8 cellular contexts compared by ENCODE assay signal in the genomic region with DNA sequence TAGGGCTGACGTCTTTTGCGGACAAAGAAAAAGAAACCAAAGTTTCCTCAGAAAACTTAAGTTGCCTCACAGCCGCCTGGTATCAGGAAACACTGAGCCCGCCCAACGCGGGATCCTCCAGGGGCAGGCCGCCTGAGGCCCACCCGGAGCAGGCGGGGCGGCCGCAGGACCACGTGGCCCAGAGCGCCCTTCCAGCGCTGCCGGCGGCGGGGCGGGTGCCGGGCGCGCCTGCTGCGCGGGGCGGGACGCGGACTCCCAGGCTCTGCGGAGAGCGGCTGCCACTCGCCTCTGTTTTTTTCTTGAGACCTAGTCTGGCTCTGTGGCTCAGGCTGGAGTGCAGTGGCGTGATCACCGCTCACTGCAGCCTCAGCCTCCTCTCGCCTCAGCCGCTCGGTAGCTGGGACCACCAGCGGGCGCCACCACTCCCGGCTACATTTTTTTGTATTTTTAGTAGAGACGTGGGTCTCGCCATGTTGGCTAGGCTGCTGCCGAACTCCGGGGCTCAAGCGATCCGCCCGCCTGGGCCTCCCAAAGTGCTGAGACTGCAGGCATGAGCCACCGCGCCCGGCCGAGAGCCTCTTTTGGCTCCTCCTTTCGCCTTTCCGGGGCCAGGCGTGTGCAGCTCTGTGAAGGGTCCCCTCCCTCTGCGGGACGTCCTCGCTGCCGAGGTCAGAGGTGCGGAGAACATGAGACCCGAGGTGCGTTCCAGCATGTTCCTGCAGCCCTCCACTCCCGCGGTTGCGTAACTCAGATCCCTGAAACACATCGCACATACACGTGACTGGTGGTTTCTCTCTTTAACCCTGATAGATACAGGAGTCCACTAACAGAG. TPM values are rescaled to one million over a fixed set of nuclear protein-coding genes. Genes with fewer than 3 reads are reported as not detected.
A peak's percentile ranks its signal among the peaks of the same experiment; 100 is the strongest.
DNase-seq lines count a peak whose midpoint lies in the region; ATAC-seq and TF ChIP-seq lines count a peak whose summit lies in the region.

No MANE protein-coding gene starts in this region.

- no peaks in the 10 kb centered on the region for H4K20me1 ChIP-seq in PC-3 (ENCODE audit: low read length)

- POLR2A ChIA-PET in CD4-positive, alpha-beta memory T cell (lab: Charles Lee; ENCODE audit: partially characterized antibody), result interaction anchor here (0.6 to 4.9 kb wide), 14 partner anchors 10 to 157 kb away, joined by 3 to 106 read pairs (median 8); partner anchors contain the start of genes HNRNPF, ZNF239 and ZNF487
- POLR2A ChIA-PET in PC-3 (lab: Charles Lee; ENCODE audit: unreplicated experiment), result no interaction called here

- CTCF ChIA-PET in CD4-positive, alpha-beta memory T cell (lab: Charles Lee; ENCODE audit: partially characterized antibody), result interaction anchor here (0.7 to 2.7 kb wide), 7 partner anchors 11 to 31 kb away, joined by 3 to 18 read pairs (median 5); partner anchors contain the start of genes HNRNPF and ZNF487
- CTCF ChIA-PET in PC-3 (lab: Charles Lee), result no interaction called here

- ATAC-seq in GM19324 (IDR thresholded peaks at IDR 0.05; ENCODE audit: low FRiP score, unreplicated experiment), result peak; percentile 94
- peak; percentile 73 for ATAC-seq in HG03442 (IDR thresholded peaks at IDR 0.05; ENCODE audit: unreplicated experiment)
- peak; percentile 92 for ATAC-seq in PC-3
- peak; percentile 90 to 91 for ATAC-seq in activated T-cell treated with anti-CD3 and anti-CD28 coated beads, Interleukin-2, amount 50 U/mL, for 72 hours (replicated peaks in 1 of 2)
- ATAC-seq in stimulated activated memory B cell treated with anti-CD40 and anti-IgM and Interleukin-4, amounts not matched to agents 10 μg/mL and 1 μg/mL and 100 μg/mL, for 72 hours, result peak; percentile 92

- H3K9me2 ChIP-seq in PC-3 (replicated peaks; ENCODE audit: low read length), result no peaks in the 10 kb centered on the region

- peak overlapping the region; percentile 82 for H3K9ac ChIP-seq in PC-3 (ENCODE audit: low read length)

- peak in 2 of 4 donors; percentile 63 to 69 for TF ChIP-seq POLR2A in esophagus squamous epithelium (IDR thresholded peaks at IDR 0.05)

- BruUV-seq in PC-3 (replicated peaks; lab: Mats Ljungman, UMichigan), result no TSS peak

- no peaks in the 10 kb centered on the region for H3K36me3 ChIP-seq in CD4-positive, alpha-beta memory T cell (ENCODE audit: insufficient read depth, low read length)
- H3K36me3 ChIP-seq in PC-3 (ENCODE audit: low read depth, low read length) (no peaks in the 10 kb centered on the region), esophagus squamous epithelium (no peaks in the 10 kb centered on the region), muscle layer of duodenum (ENCODE audit: control insufficient read depth in 1 of 2, insufficient read depth in 2 of 2, low read length in 2 of 2) (no peaks in the 10 kb centered on the region)

- H3K36me3 Mint-ChIP-seq in CD4-positive, alpha-beta memory T cell, result peaks cover 0 to 1% of the 10 kb centered on the region in 2 donors
- peaks cover 1 to 7% of the 10 kb centered on the region in 2 donors for H3K36me3 Mint-ChIP-seq in activated T-cell treated with anti-CD3 and anti-CD28 coated beads, Interleukin-2, amount 50 U/mL, for 72 hours (ENCODE audit: insufficient read depth in 2 of 2)
- no peaks in the 10 kb centered on the region for H3K36me3 Mint-ChIP-seq in stimulated activated memory B cell treated with anti-CD40 and anti-IgM and Interleukin-4, amounts not matched to agents 10 μg/mL and 1 μg/mL and 100 μg/mL, for 72 hours

- H3K4me1 Mint-ChIP-seq in CD4-positive, alpha-beta memory T cell, result peaks cover 17 to 48% (median 31%) of the 10 kb centered on the region in 4 donors
- peaks cover 47% of the 10 kb centered on the region for H3K4me1 Mint-ChIP-seq in activated T-cell treated with anti-CD3 and anti-CD28 coated beads, Interleukin-2, amount 50 U/mL, for 72 hours (ENCODE audit: low read depth)
- H3K4me1 Mint-ChIP-seq in stimulated activated memory B cell treated with anti-CD40 and anti-IgM and Interleukin-4, amounts not matched to agents 10 μg/mL and 1 μg/mL and 100 μg/mL, for 72 hours, result peaks cover 40% of the 10 kb centered on the region

- DNase-seq in CD4-positive, alpha-beta memory T cell, result peak; percentile 82 to 90 (median 86)
- peak; percentile 74 for DNase-seq in PC-3
- DNase-seq in activated T-cell treated with anti-CD3 and anti-CD28 coated beads, Interleukin-2, amount 50 U/mL, for 72 hours, result peak; percentile 87 to 89
- peak; percentile 24 for DNase-seq in esophagus squamous epithelium (lab: John Stamatoyannopoulos, UW)

- H3K27ac Mint-ChIP-seq in CD4-positive, alpha-beta memory T cell, result peak overlapping the region; percentile 89 to 98 (median 97)
- H3K27ac Mint-ChIP-seq in activated T-cell treated with anti-CD3 and anti-CD28 coated beads, Interleukin-2, amount 50 U/mL, for 72 hours, result peak overlapping the region; percentile 99
- H3K27ac Mint-ChIP-seq in stimulated activated memory B cell treated with anti-CD40 and anti-IgM and Interleukin-4, amounts not matched to agents 10 μg/mL and 1 μg/mL and 100 μg/mL, for 72 hours, result peak overlapping the region; percentile 100

- peaks cover 7% of the 10 kb centered on the region for H3F3A ChIP-seq in PC-3 (ENCODE audit: low read length, unreplicated experiment)

- H3K9me3 ChIP-seq in CD4-positive, alpha-beta memory T cell (ENCODE audit: control insufficient read depth in 1 of 2, low read length in 2 of 2), result no peaks in the 10 kb centered on the region
- H3K9me3 ChIP-seq in PC-3 (ENCODE audit: low read length) (no peaks in the 10 kb centered on the region), esophagus squamous epithelium (no peaks in the 10 kb centered on the region), muscle layer of duodenum (ENCODE audit: control insufficient read depth in 1 of 2, low read length in 2 of 2) (no peaks in the 10 kb centered on the region)

- peak overlapping the region; percentile 91 for H3K4me2 ChIP-seq in PC-3 (ENCODE audit: low read length)

- no peaks in the 10 kb centered on the region for H3K9me3 Mint-ChIP-seq in CD4-positive, alpha-beta memory T cell
- no peaks in the 10 kb centered on the region for H3K9me3 Mint-ChIP-seq in activated T-cell treated with anti-CD3 and anti-CD28 coated beads, Interleukin-2, amount 50 U/mL, for 72 hours
- no peaks in the 10 kb centered on the region for H3K9me3 Mint-ChIP-seq in stimulated activated memory B cell treated with anti-CD40 and anti-IgM and Interleukin-4, amounts not matched to agents 10 μg/mL and 1 μg/mL and 100 μg/mL, for 72 hours

- H3K4me3 Mint-ChIP-seq in CD4-positive, alpha-beta memory T cell, result peak overlapping the region; percentile 85 to 93 (median 90)
- H3K4me3 Mint-ChIP-seq in activated T-cell treated with anti-CD3 and anti-CD28 coated beads, Interleukin-2, amount 50 U/mL, for 72 hours, result peak overlapping the region; percentile 97 to 98
- H3K4me3 Mint-ChIP-seq in stimulated activated memory B cell treated with anti-CD40 and anti-IgM and Interleukin-4, amounts not matched to agents 10 μg/mL and 1 μg/mL and 100 μg/mL, for 72 hours, result peak overlapping the region; percentile 98

- no peaks in the 10 kb centered on the region for H3K79me2 ChIP-seq in PC-3 (ENCODE audit: low read length)

- H3K27me3 ChIP-seq in CD4-positive, alpha-beta memory T cell (ENCODE audit: insufficient read depth, low read length), result no peaks in the 10 kb centered on the region
- H3K27me3 ChIP-seq in PC-3 (ENCODE audit: low read length) (no peaks in the 10 kb centered on the region), esophagus squamous epithelium (no peaks in the 10 kb centered on the region), muscle layer of duodenum (ENCODE audit: low read depth, low read length) (no peaks in the 10 kb centered on the region)

- peak overlapping the region; percentile 82 to 88 for H3K4me3 ChIP-seq in CD4-positive, alpha-beta memory T cell (ENCODE audit: low read length in 2 of 2)
- peak overlapping the region; percentile 71 for H3K4me3 ChIP-seq in PC-3 (ENCODE audit: low read length)
- H3K4me3 ChIP-seq in esophagus squamous epithelium, result peak overlapping the region; percentile 46 to 73 (median 58)
- peak overlapping the region; percentile 69 to 73 for H3K4me3 ChIP-seq in muscle layer of duodenum (ENCODE audit: low read depth in 1 of 2, low read length in 2 of 2)

- 0 to 4% methylated on average over 9 to 36 of the region's 63 CpGs for WGBS in esophagus squamous epithelium, 2 donors

- H2AFZ ChIP-seq in PC-3 (ENCODE audit: low read length), result peak overlapping the region; percentile 92

- peaks cover 36% of the 10 kb centered on the region for H3K4me1 ChIP-seq in CD4-positive, alpha-beta memory T cell (ENCODE audit: insufficient read depth, low read length)
- H3K4me1 ChIP-seq in PC-3 (ENCODE audit: insufficient read depth, low read length) (peaks cover 14% of the 10 kb centered on the region), esophagus squamous epithelium (peaks cover 0 to 35% (median 5%) of the 10 kb centered on the region in 3 donors), muscle layer of duodenum (ENCODE audit: control insufficient read depth in 1 of 2, insufficient read depth in 2 of 2, low read length in 2 of 2) (peaks cover 0 to 6% of the 10 kb centered on the region in 2 donors)

- intact Hi-C loops in CD4-positive, alpha-beta memory T cell (cut with micrococcal nuclease), result loop anchor here (1.0 kb wide), 3 partner anchors 11 to 24 kb away; partner anchors contain the start of gene HNRNPF
- intact Hi-C loops in PC-3 (cut with micrococcal nuclease), result loop anchor here (1.0 kb wide), 1 partner anchor 11 kb away; the partner anchor contains the start of gene HNRNPF
- intact Hi-C loops in esophagus squamous epithelium (cut with DNase I), result no loop called here

- no peaks in the 10 kb centered on the region for H3K27me3 Mint-ChIP-seq in CD4-positive, alpha-beta memory T cell
- no peaks in the 10 kb centered on the region for H3K27me3 Mint-ChIP-seq in activated T-cell treated with anti-CD3 and anti-CD28 coated beads, Interleukin-2, amount 50 U/mL, for 72 hours (ENCODE audit: low read depth)
- H3K27me3 Mint-ChIP-seq in stimulated activated memory B cell treated with anti-CD40 and anti-IgM and Interleukin-4, amounts not matched to agents 10 μg/mL and 1 μg/mL and 100 μg/mL, for 72 hours, result no peaks in the 10 kb centered on the region

- peak overlapping the region; percentile 82 for H3K27ac ChIP-seq in CD4-positive, alpha-beta memory T cell (ENCODE audit: low read depth, low read length)
- H3K27ac ChIP-seq in PC-3 (ENCODE audit: low read length), result peak overlapping the region; percentile 68
- peak overlapping the region; percentile 85 to 98 (median 92) for H3K27ac ChIP-seq in esophagus squamous epithelium
- peak overlapping the region; percentile 97 for H3K27ac ChIP-seq in muscle layer of duodenum (ENCODE audit: low read length)

- TF ChIP-seq CTCF in PC-3 (conservative IDR thresholded peaks at IDR 0.05; ENCODE audit: low read depth, low read length) (peak; percentile 33; the same call in 1 of the 2 replicates), esophagus squamous epithelium (IDR thresholded peaks at IDR 0.05) (no peak)

RNA-seq across cellular contexts. Expression of gene HNRNPF, which starts 11.6 kb away (rescaled TPM):
- 100 to 1,000 TPM; 204 to 206 TPM for total RNA-seq in CD4-positive, alpha-beta memory T cell
- 100 to 1,000 TPM; 242 to 296 TPM for polyA plus RNA-seq in CD4-positive, alpha-beta memory T cell
- total RNA-seq in PC-3 (2014; rRNA removed) (417 and 421 TPM in 2 replicates), esophagus squamous epithelium (100 to 1,000 TPM; 154 to 229 (median 189) TPM)
- 100 to 1,000 TPM; 412 to 475 TPM for total RNA-seq in activated T-cell treated with anti-CD3 and anti-CD28 coated beads, Interleukin-2, amount 50 U/mL, for 72 hours

RNA-seq across cellular contexts. Expression of gene ZNF487, which starts 16.3 kb away (rescaled TPM):
- 1 to 10 TPM; 3.1 to 5.6 TPM for total RNA-seq in CD4-positive, alpha-beta memory T cell
- polyA plus RNA-seq in CD4-positive, alpha-beta memory T cell, result 1 to 10 TPM; 4.8 to 7.7 TPM
- total RNA-seq in PC-3 (2014; rRNA removed) (7.0 and 9.4 TPM in 2 replicates), esophagus squamous epithelium (1 to 10 TPM; 1.7 to 4.6 (median 4.2) TPM)
- 1 to 10 TPM; 2.9 to 3.6 TPM for total RNA-seq in activated T-cell treated with anti-CD3 and anti-CD28 coated beads, Interleukin-2, amount 50 U/mL, for 72 hours

RNA-seq across cellular contexts. Expression of gene FXYD4, which starts 49.1 kb away (rescaled TPM):
- total RNA-seq in CD4-positive, alpha-beta memory T cell, result not detected
- not detected for polyA plus RNA-seq in CD4-positive, alpha-beta memory T cell
- not detected in 2 replicates for total RNA-seq in PC-3 (2014; rRNA removed)
- total RNA-seq in activated T-cell treated with anti-CD3 and anti-CD28 coated beads, Interleukin-2, amount 50 U/mL, for 72 hours, result not detected
- not detected for total RNA-seq in esophagus squamous epithelium

Comparison
In these comparisons a context has a peak if more than half of its experiments do, and no peak if none do; other contexts are left out.
1. Peak in every context shown above with its lines: DNase-seq, ATAC-seq, H3K4me3 ChIP-seq and H3K27ac ChIP-seq.
2. DNase-seq: peak in every context shown above with its lines; median percentile 88 in activated T-cell treated with anti-CD3 and anti-CD28 coated beads, Interleukin-2, amount 50 U/mL, for 72 hours; 86 in CD4-positive, alpha-beta memory T cell; 74 in PC-3; 24 in esophagus squamous epithelium.